ENCODE assay signal across 24 cellular contexts in the genomic region with DNA sequence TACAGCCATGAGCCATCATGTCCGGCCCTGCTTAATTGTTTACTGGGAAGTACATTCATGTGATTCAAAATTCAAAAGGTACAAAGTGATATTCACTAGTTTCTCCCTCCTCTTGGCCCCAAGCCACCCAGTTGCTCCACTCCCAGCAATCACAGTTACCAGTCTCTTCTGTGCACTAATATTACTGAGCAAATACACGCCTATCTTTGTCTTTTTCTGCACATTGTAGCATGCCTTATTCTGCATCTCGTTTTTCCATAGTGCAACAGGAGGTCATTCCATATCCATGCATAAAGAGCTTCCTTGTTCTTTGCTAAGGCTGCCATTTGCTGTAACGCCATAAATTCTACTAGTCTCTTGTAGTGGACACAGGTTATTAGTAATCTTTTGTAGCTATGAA. TPM values are rescaled to one million over a fixed set of nuclear protein-coding genes. Genes with fewer than 3 reads are reported as not detected.
DNase-seq lines count a peak whose midpoint lies in the region; ATAC-seq and TF ChIP-seq lines count a peak whose summit lies in the region.
"Had no signal": no experiment of that assay in that cellular context is flagged by ENCODE, and none has a peak within 500 bp of the region (broad histone marks: within the 10 kb centered on the region; RNA-seq: fewer than 3 reads in every experiment).

No MANE protein-coding gene starts in this region.

- no peaks in the 10 kb centered on the region for H3K4me1 ChIP-seq in SK-N-SH (ENCODE audit: control insufficient read depth in 1 of 2, insufficient read depth in 2 of 2, low read depth in 1 of 2, low read length in 1 of 2)
- H3K4me1 ChIP-seq: BE2C had no signal

- no peaks in the 10 kb centered on the region for H3K79me2 ChIP-seq in SK-N-SH (ENCODE audit: insufficient read depth)

- WGBS in SK-N-SH (ENCODE audit: low lambda C conversion rate), result 15% methylated on average over 4 of the region's 4 CpGs

- no peak for TF ChIP-seq EP300 in SK-N-SH (IDR thresholded peaks at IDR 0.05; ENCODE audit: borderline replicate concordance in 1 of 2, low read depth in 1 of 2, low read length in 1 of 2)

- H3K27me3 Mint-ChIP-seq in type B pancreatic cell, result peaks cover 65% of the 10 kb centered on the region
- H3K27me3 Mint-ChIP-seq in activated CD4-positive, alpha-beta T cell treated with anti-CD3 and anti-CD28 coated beads for 36 hours, result peaks cover 47% of the 10 kb centered on the region

- peak; percentile 35 for DNase-seq in NCI-H2029 treated with DMSO at 0.1 percent for 48 hours (lab: John Stamatoyannopoulos, UW)
- peak; percentile 89 for DNase-seq in SK-MEL-5 (ENCODE audit: low read depth, low spot score)
- no peak for DNase-seq in left lobe of liver (ENCODE audit: low spot score)
- DNase-seq in type B pancreatic cell (ENCODE audit: extremely low spot score, unreplicated experiment), result no peak
- DNase-seq in SK-N-SH, result no peak
- DNase-seq in activated CD4-positive, alpha-beta T cell treated with anti-CD3 and anti-CD28 coated beads for 36 hours, result no peak
- no peak for DNase-seq in KBM-7
- DNase-seq: BE2C, EL, GF-D8, GOT3, NCI-H1092, NCI-H1436, NCI-H2081, NCI-H2171, NCI-H446 treated with DMSO at 0.1 percent for 48 hours, NCI-H526 treated with DMSO at 0.1 percent for 48 hours, PC-9, SHP77 treated with DMSO at 0.1 percent for 48 hours, T-cell had no signal

- H3F3A ChIP-seq in SK-N-SH (replicated peaks; ENCODE audit: insufficient read depth), result no peaks in the 10 kb centered on the region

- H3K27ac Mint-ChIP-seq in type B pancreatic cell, result no peak overlapping the region
- no peak overlapping the region for H3K27ac Mint-ChIP-seq in activated CD4-positive, alpha-beta T cell treated with anti-CD3 and anti-CD28 coated beads for 36 hours
- H3K27ac Mint-ChIP-seq: T-cell had no signal

- no peaks in the 10 kb centered on the region for H3K9me2 ChIP-seq in SK-N-SH

- no peaks in the 10 kb centered on the region for H4K20me1 ChIP-seq in SK-N-SH (ENCODE audit: insufficient read depth)

- CTCF ChIA-PET in SK-N-SH (lab: Yijun Ruan, JAX), result interaction anchor here (0.8 to 3.2 kb wide), 4 partner anchors 46 to 79 kb away, joined by 3 to 16 read pairs (median 4); partner anchors contain the start of gene SMTNL2
- CTCF ChIA-PET in activated CD4-positive, alpha-beta T cell treated with anti-CD3 and anti-CD28 coated beads for 36 hours (lab: Charles Lee), result interaction anchor here (1.0 kb wide), 1 partner anchor 28 kb away, joined by 3 read pairs; no protein-coding TSS in a partner anchor

- TF ChIP-seq RAD21 in SK-N-SH (IDR thresholded peaks at IDR 0.05; ENCODE audit: low read length), result no peak

- no peak overlapping the region; a peak in 1 of 4 replicates for H3K4me3 ChIP-seq in SK-N-SH (ENCODE audit: low read depth in 2 of 2, low read length in 1 of 2)
- H3K4me3 ChIP-seq: K562, PC-9 had no signal

- no peak overlapping the region for H3K4me2 ChIP-seq in SK-N-SH
- H3K4me2 ChIP-seq: PC-9 had no signal

- no peak overlapping the region for H2AFZ ChIP-seq in SK-N-SH (ENCODE audit: low read depth)
- H2AFZ ChIP-seq: PC-9 had no signal

- H3K36me3 ChIP-seq in SK-N-SH (replicated peaks in 1 of 2; ENCODE audit: control insufficient read depth in 1 of 2, insufficient read depth in 2 of 2, low read length in 1 of 2), result no peaks in the 10 kb centered on the region
- H3K36me3 ChIP-seq: BE2C had no signal

- peaks cover 23% of the 10 kb centered on the region for H3K4me1 Mint-ChIP-seq in type B pancreatic cell (ENCODE audit: unreplicated experiment)
- peaks cover 12% of the 10 kb centered on the region for H3K4me1 Mint-ChIP-seq in activated CD4-positive, alpha-beta T cell treated with anti-CD3 and anti-CD28 coated beads for 36 hours

- peak overlapping the region; percentile 27 for H3K4me3 Mint-ChIP-seq in type B pancreatic cell
- no peak overlapping the region for H3K4me3 Mint-ChIP-seq in activated CD4-positive, alpha-beta T cell treated with anti-CD3 and anti-CD28 coated beads for 36 hours
- H3K4me3 Mint-ChIP-seq: T-cell had no signal

- in situ Hi-C loops in SK-MEL-5 (cut with HindIII; ENCODE audit: low pct_unique_long_range_greater_than_20kb, low sequenced_read_pairs), result no loop called here
- in situ Hi-C loops in KBM-7 (cut with MboI; ENCODE audit: low pct_unique_long_range_greater_than_20kb, low sequenced_read_pairs), result no loop called here

- no peaks in the 10 kb centered on the region for H3K36me3 Mint-ChIP-seq in type B pancreatic cell
- no peaks in the 10 kb centered on the region for H3K36me3 Mint-ChIP-seq in activated CD4-positive, alpha-beta T cell treated with anti-CD3 and anti-CD28 coated beads for 36 hours (ENCODE audit: low read depth)
- H3K36me3 Mint-ChIP-seq: T-cell had no signal

- H3K27ac ChIP-seq in SK-N-SH (ENCODE audit: low read depth in 2 of 2, low read length in 1 of 2), result no peak overlapping the region
- H3K27ac ChIP-seq: PC-9, RWPE1 had no signal

- POLR2A ChIA-PET in SK-N-SH (lab: Yijun Ruan, JAX), result no interaction called here
- POLR2A ChIA-PET in activated CD4-positive, alpha-beta T cell treated with anti-CD3 and anti-CD28 coated beads for 36 hours (lab: Charles Lee), result no interaction called here

- intact Hi-C loops in activated CD4-positive, alpha-beta T cell treated with anti-CD3 and anti-CD28 coated beads for 36 hours (cut with DNase I, micrococcal nuclease), result loop anchor here in 1 of 2 experiments (5.0 kb wide), 1 partner anchor 144 kb away; the partner anchor contains the start of genes GLTPD2 and VMO1

- TF ChIP-seq CTCF in type B pancreatic cell (conservative IDR thresholded peaks at IDR 0.05), result no peak
- TF ChIP-seq CTCF in SK-N-SH (IDR thresholded peaks at IDR 0.05), result no peak

- ATAC-seq in left lobe of liver, result peak; percentile 55
- ATAC-seq in activated CD4-positive, alpha-beta T cell treated with anti-CD3 and anti-CD28 coated beads for 36 hours, result no peak
- ATAC-seq: HCT116, K562, T-cell had no signal

- H3K9ac ChIP-seq in SK-N-SH, result no peak overlapping the region

- no peaks in the 10 kb centered on the region for H3K9me3 Mint-ChIP-seq in type B pancreatic cell
- no peaks in the 10 kb centered on the region for H3K9me3 Mint-ChIP-seq in activated CD4-positive, alpha-beta T cell treated with anti-CD3 and anti-CD28 coated beads for 36 hours (ENCODE audit: low read depth)
- H3K9me3 Mint-ChIP-seq: T-cell had no signal

- peaks cover 59% of the 10 kb centered on the region for H3K27me3 ChIP-seq in SK-N-SH (ENCODE audit: insufficient read depth)

- no peaks in the 10 kb centered on the region for H3K9me3 ChIP-seq in SK-N-SH
- H3K9me3 ChIP-seq: BE2C had no signal

TF ChIP-seq in SK-N-SH, 30 proteins besides CTCF, POLR2A, EP300 and RAD21 (continues in another document):
- TF ChIP-seq JUND (IDR thresholded peaks at IDR 0.05) (no peak), RFX5 (IDR thresholded peaks at IDR 0.05; ENCODE audit: low read length) (no peak), FOXM1 (IDR thresholded peaks at IDR 0.05; ENCODE audit: low read depth) (no peak), ZBTB33 (IDR thresholded peaks at IDR 0.05; ENCODE audit: borderline replicate concordance, low read depth) (no peak), TAF1 (IDR thresholded peaks at IDR 0.05; ENCODE audit: borderline replicate concordance, low read depth, low read length) (no peak), EZH2phosphoT487 (IDR thresholded peaks at IDR 0.05; ENCODE audit: borderline replicate concordance, low read depth) (no peak), GABPA (IDR thresholded peaks at IDR 0.05; ENCODE audit: low read depth) (no peak)
- TF ChIP-seq, protein P1, sequence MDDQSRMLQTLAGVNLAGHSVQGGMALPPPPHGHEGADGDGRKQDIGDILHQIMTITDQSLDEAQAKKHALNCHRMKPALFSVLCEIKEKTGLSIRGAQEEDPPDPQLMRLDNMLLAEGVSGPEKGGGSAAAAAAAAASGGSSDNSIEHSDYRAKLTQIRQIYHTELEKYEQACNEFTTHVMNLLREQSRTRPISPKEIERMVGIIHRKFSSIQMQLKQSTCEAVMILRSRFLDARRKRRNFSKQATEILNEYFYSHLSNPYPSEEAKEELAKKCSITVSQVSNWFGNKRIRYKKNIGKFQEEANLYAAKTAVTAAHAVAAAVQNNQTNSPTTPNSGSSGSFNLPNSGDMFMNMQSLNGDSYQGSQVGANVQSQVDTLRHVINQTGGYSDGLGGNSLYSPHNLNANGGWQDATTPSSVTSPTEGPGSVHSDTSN (IDR thresholded peaks at IDR 0.05), result no peak

RNA-seq across cellular contexts. Expression of gene ALOX15, which starts 2.2 kb away (rescaled TPM):
- not detected in 2 replicates for total RNA-seq in SK-MEL-5 (2014; rRNA removed; shearing (Covaris generic))
- not detected in 2 replicates for polyA plus RNA-seq in SK-MEL-5 (2015; cell fraction: cytosol; rRNA removed)
- not detected in 2 replicates for polyA plus RNA-seq in SK-MEL-5 (2015; cell fraction: nucleus; rRNA removed)
- total RNA-seq in left lobe of liver (0.70 TPM), type B pancreatic cell (ENCODE audit: low replicate concordance) (2.1 and 4.9 TPM in 2 replicates)
- not detected in 2 replicates for polyA plus RNA-seq in SK-N-SH (2012; rRNA removed)
- polyA plus RNA-seq in SK-N-SH (2012; cell fraction: cytosol; rRNA removed), result 0.03 and 0.12 TPM in 2 replicates
- polyA plus RNA-seq in SK-N-SH (2012; cell fraction: nucleus; rRNA removed), result 0.02 and 0.09 TPM in 2 replicates
- not detected for total RNA-seq in activated CD4-positive, alpha-beta T cell treated with anti-CD3 and anti-CD28 coated beads for 36 hours
- total RNA-seq: A673, K562 had no signal
- polyA plus RNA-seq: K562 had no signal

RNA-seq across cellular contexts. Expression of gene SMTNL2, which starts 59.3 kb away (rescaled TPM):
- total RNA-seq in SK-MEL-5 (2014; rRNA removed; shearing (Covaris generic)), result 0.32 TPM in 1 of 2 replicates, not detected in the other
- polyA plus RNA-seq in SK-MEL-5 (2015; cell fraction: cytosol; rRNA removed), result 0.11 and 0.16 TPM in 2 replicates
- not detected in 2 replicates for polyA plus RNA-seq in SK-MEL-5 (2015; cell fraction: nucleus; rRNA removed)
- total RNA-seq in left lobe of liver (not detected), type B pancreatic cell (ENCODE audit: low replicate concordance) (19.4 and 25.5 TPM in 2 replicates)
- not detected in 2 replicates for polyA plus RNA-seq in SK-N-SH (2012; rRNA removed)
- not detected in 2 replicates for polyA plus RNA-seq in SK-N-SH (2012; cell fraction: cytosol; rRNA removed)
- polyA plus RNA-seq in SK-N-SH (2012; cell fraction: nucleus; rRNA removed), result not detected in 2 replicates
- total RNA-seq in activated CD4-positive, alpha-beta T cell treated with anti-CD3 and anti-CD28 coated beads for 36 hours, result not detected
- total RNA-seq: A673, K562, PC-9, T-cell had no signal
- polyA plus RNA-seq: K562 had no signal

Comparison
In these comparisons a context has a peak if more than half of its experiments do, and no peak if none do; other contexts are left out.
1. DNase-seq: peak in NCI-H2029 treated with DMSO at 0.1 percent for 48 hours (single experiment) and SK-MEL-5 (single experiment); none in left lobe of liver (single experiment), type B pancreatic cell (single experiment), SK-N-SH (single experiment), activated CD4-positive, alpha-beta T cell treated with anti-CD3 and anti-CD28 coated beads for 36 hours (single experiment) and KBM-7 (single experiment).
2. RNA of gene SMTNL2, which starts 59.3 kb away (total RNA-seq): 19.4 to 25.5 TPM in type B pancreatic cell; 0.32 TPM in SK-MEL-5, not detected in left lobe of liver (single experiment) and not detected in activated CD4-positive, alpha-beta T cell treated with anti-CD3 and anti-CD28 coated beads for 36 hours; every median in the first group is over 10 times any median in the second.